Comparison of ENCODE assay signal across 20 cellular contexts in the genomic region with DNA sequence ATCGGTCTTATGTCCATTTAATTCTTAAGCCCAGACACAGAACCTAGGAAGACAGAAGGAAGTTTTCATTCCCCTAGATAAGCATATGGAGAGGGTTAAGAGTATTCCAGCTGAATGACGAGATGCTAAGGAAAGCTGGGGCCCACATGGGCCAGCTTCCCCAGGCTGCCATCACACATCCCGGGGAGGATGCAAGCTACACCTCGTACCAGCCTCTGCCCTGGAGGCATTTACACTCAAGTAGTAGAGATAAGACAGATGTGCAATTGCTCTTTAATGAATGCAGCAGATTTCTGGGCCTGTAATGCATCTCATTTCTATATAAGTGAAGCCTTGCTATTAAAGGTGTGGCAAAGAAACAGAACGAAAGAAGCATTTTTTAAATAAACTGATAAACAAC.
DNase-seq lines count a peak whose midpoint lies in the region; ATAC-seq and TF ChIP-seq lines count a peak whose summit lies in the region.
"Had no signal": no experiment of that assay in that cellular context is flagged by ENCODE, and none has a peak within 500 bp of the region (broad histone marks: within the 10 kb centered on the region; RNA-seq: fewer than 3 reads in every experiment).

No MANE protein-coding gene starts in this region.

- H3K36me3 ChIP-seq in HEK293 (ENCODE audit: control insufficient read depth in 2 of 2, insufficient read depth in 1 of 2, low read length in 2 of 2) = no peaks in the 10 kb centered on the region
- H3K36me3 ChIP-seq: BLaER1 had no signal

- no peaks in the 10 kb centered on the region for H3K9me3 ChIP-seq in HEK293 (ENCODE audit: control insufficient read depth, insufficient read depth, low read depth, low read length)
- H3K9me3 ChIP-seq: BLaER1, Caco-2 had no signal

- CTCF ChIA-PET in HEK293 (lab: Yijun Ruan, JAX) = interaction anchor here (0.7 kb wide), 1 partner anchor 357 kb away, joined by 3 read pairs; no protein-coding TSS in a partner anchor

- peaks cover 4% of the 10 kb centered on the region for H3K36me3 Mint-ChIP-seq in type B pancreatic cell
- H3K36me3 Mint-ChIP-seq: CD4-positive, CD25-positive, alpha-beta regulatory T cell; CD8-positive, alpha-beta T cell had no signal

- H3K4me3 ChIP-seq in HEK293 (ENCODE audit: low read depth, low read length) = no peak overlapping the region
- H3K4me3 ChIP-seq: BLaER1, GM12878, GM23338 had no signal

- ATAC-seq in SK-N-SH treated with all-trans-retinoic acid at 6 μM for 48 hours (no peak), HG03025 (IDR thresholded peaks at IDR 0.05; ENCODE audit: low FRiP score, unreplicated experiment) (no peak)
- ATAC-seq: CD8-positive, alpha-beta T cell; GM12878; GM23338; HCT116 had no signal

- H3K4me1 Mint-ChIP-seq in type B pancreatic cell (ENCODE audit: unreplicated experiment) = peaks cover 19% of the 10 kb centered on the region
- H3K4me1 Mint-ChIP-seq: CD4-positive, CD25-positive, alpha-beta regulatory T cell; GM23338 had no signal

- POLR2A ChIA-PET in HEK293 (lab: Yijun Ruan, JAX) = no interaction called here

- DNase-seq in NCI-H69 (lab: John Stamatoyannopoulos, UW) (peak; percentile 10), type B pancreatic cell (ENCODE audit: extremely low spot score, unreplicated experiment) (no peak), HuH-7.5 (ENCODE audit: low spot score) (no peak), DMS114 treated with DMSO at 0.1 percent for 48 hours (lab: John Stamatoyannopoulos, UW; ENCODE audit: unreplicated experiment) (no peak)
- DNase-seq: Caco-2; CD4-positive, CD25-positive, alpha-beta regulatory T cell; CD8-positive, alpha-beta T cell; DMS79; EL; GDM1; H9; HFFc6 had no signal

- no peak overlapping the region for H3K4me3 Mint-ChIP-seq in type B pancreatic cell
- H3K4me3 Mint-ChIP-seq: CD4-positive, CD25-positive, alpha-beta regulatory T cell; CD8-positive, alpha-beta T cell; GM23338; H9; HFFc6 had no signal

- H3K9me3 Mint-ChIP-seq in type B pancreatic cell = peaks cover 7% of the 10 kb centered on the region
- H3K9me3 Mint-ChIP-seq: CD8-positive, alpha-beta T cell; GM23338; H9; HFFc6 had no signal

- H3K27me3 Mint-ChIP-seq in type B pancreatic cell = no peaks in the 10 kb centered on the region
- H3K27me3 Mint-ChIP-seq: CD4-positive, CD25-positive, alpha-beta regulatory T cell had no signal

- peak overlapping the region; percentile 34 for H3K27ac Mint-ChIP-seq in type B pancreatic cell
- H3K27ac Mint-ChIP-seq: CD4-positive, CD25-positive, alpha-beta regulatory T cell; CD8-positive, alpha-beta T cell; GM23338; H9; HFFc6 had no signal

- TF ChIP-seq CTCF in HEK293 (tag by site-specific recombination; IDR thresholded peaks at IDR 0.05) = no peak
- no peak for TF ChIP-seq CTCF in type B pancreatic cell (conservative IDR thresholded peaks at IDR 0.05)

- no peak overlapping the region for H3K27ac ChIP-seq in HEK293 (ENCODE audit: extremely low read depth, low read depth, low read length)
- H3K27ac ChIP-seq: BLaER1, C4-2B had no signal

- H3K4me1 ChIP-seq in HEK293 (ENCODE audit: control insufficient read depth, insufficient read depth, low read length) = 0 out of 2 replicates have a peak, but pooled peaks cover 3% of the 10 kb centered on the region
- H3K4me1 ChIP-seq: BLaER1, Caco-2 had no signal

TF ChIP-seq in HEK293, 187 proteins besides CTCF, POLR2A, EP300 and RAD21 (continues in another document):
- TF ChIP-seq, protein P1, sequence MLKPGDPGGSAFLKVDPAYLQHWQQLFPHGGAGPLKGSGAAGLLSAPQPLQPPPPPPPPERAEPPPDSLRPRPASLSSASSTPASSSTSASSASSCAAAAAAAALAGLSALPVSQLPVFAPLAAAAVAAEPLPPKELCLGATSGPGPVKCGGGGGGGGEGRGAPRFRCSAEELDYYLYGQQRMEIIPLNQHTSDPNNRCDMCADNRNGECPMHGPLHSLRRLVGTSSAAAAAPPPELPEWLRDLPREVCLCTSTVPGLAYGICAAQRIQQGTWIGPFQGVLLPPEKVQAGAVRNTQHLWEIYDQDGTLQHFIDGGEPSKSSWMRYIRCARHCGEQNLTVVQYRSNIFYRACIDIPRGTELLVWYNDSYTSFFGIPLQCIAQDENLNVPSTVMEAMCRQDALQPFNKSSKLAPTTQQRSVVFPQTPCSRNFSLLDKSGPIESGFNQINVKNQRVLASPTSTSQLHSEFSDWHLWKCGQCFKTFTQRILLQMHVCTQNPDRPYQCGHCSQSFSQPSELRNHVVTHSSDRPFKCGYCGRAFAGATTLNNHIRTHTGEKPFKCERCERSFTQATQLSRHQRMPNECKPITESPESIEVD (tag by site-specific recombination; IDR thresholded peaks at IDR 0.05) = no peak
- TF ChIP-seq, protein P2, sequence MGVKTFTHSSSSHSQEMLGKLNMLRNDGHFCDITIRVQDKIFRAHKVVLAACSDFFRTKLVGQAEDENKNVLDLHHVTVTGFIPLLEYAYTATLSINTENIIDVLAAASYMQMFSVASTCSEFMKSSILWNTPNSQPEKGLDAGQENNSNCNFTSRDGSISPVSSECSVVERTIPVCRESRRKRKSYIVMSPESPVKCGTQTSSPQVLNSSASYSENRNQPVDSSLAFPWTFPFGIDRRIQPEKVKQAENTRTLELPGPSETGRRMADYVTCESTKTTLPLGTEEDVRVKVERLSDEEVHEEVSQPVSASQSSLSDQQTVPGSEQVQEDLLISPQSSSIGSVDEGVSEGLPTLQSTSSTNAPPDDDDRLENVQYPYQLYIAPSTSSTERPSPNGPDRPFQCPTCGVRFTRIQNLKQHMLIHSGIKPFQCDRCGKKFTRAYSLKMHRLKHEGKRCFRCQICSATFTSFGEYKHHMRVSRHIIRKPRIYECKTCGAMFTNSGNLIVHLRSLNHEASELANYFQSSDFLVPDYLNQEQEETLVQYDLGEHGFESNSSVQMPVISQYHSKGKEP (tag by site-specific recombination; IDR thresholded peaks at IDR 0.05) = no peak
- TF ChIP-seq, protein P3, sequence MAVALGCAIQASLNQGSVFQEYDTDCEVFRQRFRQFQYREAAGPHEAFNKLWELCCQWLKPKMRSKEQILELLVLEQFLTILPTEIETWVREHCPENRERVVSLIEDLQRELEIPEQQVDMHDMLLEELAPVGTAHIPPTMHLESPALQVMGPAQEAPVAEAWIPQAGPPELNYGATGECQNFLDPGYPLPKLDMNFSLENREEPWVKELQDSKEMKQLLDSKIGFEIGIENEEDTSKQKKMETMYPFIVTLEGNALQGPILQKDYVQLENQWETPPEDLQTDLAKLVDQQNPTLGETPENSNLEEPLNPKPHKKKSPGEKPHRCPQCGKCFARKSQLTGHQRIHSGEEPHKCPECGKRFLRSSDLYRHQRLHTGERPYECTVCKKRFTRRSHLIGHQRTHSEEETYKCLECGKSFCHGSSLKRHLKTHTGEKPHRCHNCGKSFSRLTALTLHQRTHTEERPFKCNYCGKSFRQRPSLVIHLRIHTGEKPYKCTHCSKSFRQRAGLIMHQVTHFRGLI (tag by site-specific recombination; IDR thresholded peaks at IDR 0.05) = no peak

TF ChIP-seq in SK-N-SH treated with all-trans-retinoic acid at 6 μM for 48 hours, 23 proteins besides CTCF, POLR2A, EP300 and RAD21:
- TF ChIP-seq OSR1 (CRISPR knock-in tag; IDR thresholded peaks at IDR 0.05) (no peak), GLIS3 (CRISPR knock-in tag; IDR thresholded peaks at IDR 0.05) (no peak), ISL1 (CRISPR knock-in tag; IDR thresholded peaks at IDR 0.05) (no peak), TCF4 (CRISPR knock-in tag; IDR thresholded peaks at IDR 0.05; ENCODE audit: borderline replicate concordance) (peak; percentile 41; the same call in 1 of the 2 replicates)
